In the genomic region with DNA sequence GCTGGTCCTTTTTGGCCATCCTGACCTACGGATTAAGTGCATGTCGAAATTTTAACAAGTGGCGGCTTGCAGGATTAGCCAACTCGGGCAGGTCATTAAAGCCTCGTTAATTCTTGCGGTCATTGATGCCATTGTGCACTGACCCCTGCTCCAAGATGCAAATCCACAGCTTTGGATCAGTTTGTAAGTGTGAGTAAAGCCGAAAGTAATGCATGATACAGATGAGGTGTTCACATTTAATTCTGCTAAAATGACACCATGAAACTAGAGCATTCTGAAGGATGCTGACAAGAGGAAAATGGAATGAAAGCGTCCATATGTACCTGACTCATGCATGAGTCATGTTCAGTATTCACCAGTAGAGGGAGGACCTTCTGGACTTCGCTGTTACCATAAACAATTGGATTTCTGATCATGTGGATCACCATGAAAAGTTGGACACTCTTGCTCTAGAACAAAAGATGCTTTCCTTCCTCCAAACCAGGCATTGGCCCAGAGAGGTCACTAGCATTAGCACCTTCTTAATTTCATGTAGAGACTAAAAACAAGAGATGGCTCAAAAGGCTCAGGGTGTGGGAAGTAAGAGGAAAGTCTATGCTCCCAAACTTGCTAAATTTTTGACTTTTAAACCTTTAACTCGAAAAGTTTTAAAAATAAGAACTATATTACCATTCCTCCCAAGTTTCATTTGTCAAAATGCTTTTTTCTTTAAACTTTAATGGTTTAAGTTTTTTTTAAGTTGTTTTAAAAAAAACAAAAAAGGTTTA, we compare ENCODE assay signal across 1 cellular context.
A peak's percentile ranks its signal among the peaks of the same experiment; 100 is the strongest.
TF ChIP-seq lines count a peak whose summit lies in the region.

No MANE protein-coding gene starts in this region.

TF ChIP-seq in HEK293, 187 proteins besides CTCF, POLR2A, EP300 and RAD21 (continued from another document):
- TF ChIP-seq, protein P1, sequence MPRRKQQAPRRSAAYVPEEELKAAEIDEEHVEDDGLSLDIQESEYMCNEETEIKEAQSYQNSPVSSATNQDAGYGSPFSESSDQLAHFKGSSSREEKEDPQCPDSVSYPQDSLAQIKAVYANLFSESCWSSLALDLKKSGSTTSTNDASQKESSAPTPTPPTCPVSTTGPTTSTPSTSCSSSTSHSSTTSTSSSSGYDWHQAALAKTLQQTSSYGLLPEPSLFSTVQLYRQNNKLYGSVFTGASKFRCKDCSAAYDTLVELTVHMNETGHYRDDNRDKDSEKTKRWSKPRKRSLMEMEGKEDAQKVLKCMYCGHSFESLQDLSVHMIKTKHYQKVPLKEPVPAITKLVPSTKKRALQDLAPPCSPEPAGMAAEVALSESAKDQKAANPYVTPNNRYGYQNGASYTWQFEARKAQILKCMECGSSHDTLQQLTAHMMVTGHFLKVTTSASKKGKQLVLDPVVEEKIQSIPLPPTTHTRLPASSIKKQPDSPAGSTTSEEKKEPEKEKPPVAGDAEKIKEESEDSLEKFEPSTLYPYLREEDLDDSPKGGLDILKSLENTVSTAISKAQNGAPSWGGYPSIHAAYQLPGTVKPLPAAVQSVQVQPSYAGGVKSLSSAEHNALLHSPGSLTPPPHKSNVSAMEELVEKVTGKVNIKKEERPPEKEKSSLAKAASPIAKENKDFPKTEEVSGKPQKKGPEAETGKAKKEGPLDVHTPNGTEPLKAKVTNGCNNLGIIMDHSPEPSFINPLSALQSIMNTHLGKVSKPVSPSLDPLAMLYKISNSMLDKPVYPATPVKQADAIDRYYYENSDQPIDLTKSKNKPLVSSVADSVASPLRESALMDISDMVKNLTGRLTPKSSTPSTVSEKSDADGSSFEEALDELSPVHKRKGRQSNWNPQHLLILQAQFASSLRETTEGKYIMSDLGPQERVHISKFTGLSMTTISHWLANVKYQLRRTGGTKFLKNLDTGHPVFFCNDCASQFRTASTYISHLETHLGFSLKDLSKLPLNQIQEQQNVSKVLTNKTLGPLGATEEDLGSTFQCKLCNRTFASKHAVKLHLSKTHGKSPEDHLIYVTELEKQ (tag by site-specific recombination; IDR thresholded peaks at IDR 0.05; ENCODE audit: borderline replicate concordance) = peak; percentile 12; the same call in 1 of the 2 replicates
- TF ChIP-seq ZNF184 (tag by site-specific recombination; IDR thresholded peaks at IDR 0.05) (peak; percentile 63; the same call in 1 of the 2 replicates), ZNF335 (tag by site-specific recombination; conservative IDR thresholded peaks at IDR 0.05) (peak; percentile 17; the same call in 1 of the 2 replicates), ZBTB17 (tag by site-specific recombination; IDR thresholded peaks at IDR 0.05) (peak; percentile 51), ZNF114 (tag by site-specific recombination; IDR thresholded peaks at IDR 0.05) (no peak), ZNF629 (tag by site-specific recombination; IDR thresholded peaks at IDR 0.05) (peak; percentile 41), ZNF37A (tag by site-specific recombination; IDR thresholded peaks at IDR 0.05) (no peak)
- TF ChIP-seq, protein P2, sequence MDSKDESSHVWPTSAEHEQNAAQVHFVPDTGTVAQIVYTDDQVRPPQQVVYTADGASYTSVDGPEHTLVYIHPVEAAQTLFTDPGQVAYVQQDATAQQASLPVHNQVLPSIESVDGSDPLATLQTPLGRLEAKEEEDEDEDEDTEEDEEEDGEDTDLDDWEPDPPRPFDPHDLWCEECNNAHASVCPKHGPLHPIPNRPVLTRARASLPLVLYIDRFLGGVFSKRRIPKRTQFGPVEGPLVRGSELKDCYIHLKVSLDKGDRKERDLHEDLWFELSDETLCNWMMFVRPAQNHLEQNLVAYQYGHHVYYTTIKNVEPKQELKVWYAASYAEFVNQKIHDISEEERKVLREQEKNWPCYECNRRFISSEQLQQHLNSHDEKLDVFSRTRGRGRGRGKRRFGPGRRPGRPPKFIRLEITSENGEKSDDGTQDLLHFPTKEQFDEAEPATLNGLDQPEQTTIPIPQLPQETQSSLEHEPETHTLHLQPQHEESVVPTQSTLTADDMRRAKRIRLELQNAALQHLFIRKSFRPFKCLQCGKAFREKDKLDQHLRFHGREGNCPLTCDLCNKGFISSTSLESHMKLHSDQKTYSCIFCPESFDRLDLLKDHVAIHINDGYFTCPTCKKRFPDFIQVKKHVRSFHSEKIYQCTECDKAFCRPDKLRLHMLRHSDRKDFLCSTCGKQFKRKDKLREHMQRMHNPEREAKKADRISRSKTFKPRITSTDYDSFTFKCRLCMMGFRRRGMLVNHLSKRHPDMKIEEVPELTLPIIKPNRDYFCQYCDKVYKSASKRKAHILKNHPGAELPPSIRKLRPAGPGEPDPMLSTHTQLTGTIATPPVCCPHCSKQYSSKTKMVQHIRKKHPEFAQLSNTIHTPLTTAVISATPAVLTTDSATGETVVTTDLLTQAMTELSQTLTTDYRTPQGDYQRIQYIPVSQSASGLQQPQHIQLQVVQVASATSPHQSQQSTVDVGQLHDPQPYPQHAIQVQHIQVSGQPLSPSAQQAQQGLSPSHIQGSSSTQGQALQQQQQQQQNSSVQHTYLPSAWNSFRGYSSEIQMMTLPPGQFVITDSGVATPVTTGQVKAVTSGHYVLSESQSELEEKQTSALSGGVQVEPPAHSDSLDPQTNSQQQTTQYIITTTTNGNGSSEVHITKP (tag by site-specific recombination; IDR thresholded peaks at IDR 0.05) = peak; percentile 29; the same call in 1 of the 2 replicates
- TF ChIP-seq, protein P3, sequence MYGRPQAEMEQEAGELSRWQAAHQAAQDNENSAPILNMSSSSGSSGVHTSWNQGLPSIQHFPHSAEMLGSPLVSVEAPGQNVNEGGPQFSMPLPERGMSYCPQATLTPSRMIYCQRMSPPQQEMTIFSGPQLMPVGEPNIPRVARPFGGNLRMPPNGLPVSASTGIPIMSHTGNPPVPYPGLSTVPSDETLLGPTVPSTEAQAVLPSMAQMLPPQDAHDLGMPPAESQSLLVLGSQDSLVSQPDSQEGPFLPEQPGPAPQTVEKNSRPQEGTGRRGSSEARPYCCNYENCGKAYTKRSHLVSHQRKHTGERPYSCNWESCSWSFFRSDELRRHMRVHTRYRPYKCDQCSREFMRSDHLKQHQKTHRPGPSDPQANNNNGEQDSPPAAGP (tag by site-specific recombination; IDR thresholded peaks at IDR 0.05) = peak; percentile 64; the same call in 1 of the 2 replicates
- TF ChIP-seq, protein P4, sequence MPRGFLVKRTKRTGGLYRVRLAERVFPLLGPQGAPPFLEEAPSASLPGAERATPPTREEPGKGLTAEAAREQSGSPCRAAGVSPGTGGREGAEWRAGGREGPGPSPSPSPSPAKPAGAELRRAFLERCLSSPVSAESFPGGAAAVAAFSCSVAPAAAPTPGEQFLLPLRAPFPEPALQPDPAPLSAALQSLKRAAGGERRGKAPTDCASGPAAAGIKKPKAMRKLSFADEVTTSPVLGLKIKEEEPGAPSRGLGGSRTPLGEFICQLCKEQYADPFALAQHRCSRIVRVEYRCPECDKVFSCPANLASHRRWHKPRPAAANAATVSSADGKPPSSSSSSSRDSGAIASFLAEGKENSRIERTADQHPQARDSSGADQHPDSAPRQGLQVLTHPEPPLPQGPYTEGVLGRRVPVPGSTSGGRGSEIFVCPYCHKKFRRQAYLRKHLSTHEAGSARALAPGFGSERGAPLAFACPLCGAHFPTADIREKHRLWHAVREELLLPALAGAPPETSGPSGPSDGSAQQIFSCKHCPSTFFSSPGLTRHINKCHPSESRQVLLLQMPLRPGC (tag by site-specific recombination; IDR thresholded peaks at IDR 0.05) = peak; percentile 60; the same call in 1 of the 2 replicates
